8 cellular contexts compared by ENCODE assay signal in the genomic region with DNA sequence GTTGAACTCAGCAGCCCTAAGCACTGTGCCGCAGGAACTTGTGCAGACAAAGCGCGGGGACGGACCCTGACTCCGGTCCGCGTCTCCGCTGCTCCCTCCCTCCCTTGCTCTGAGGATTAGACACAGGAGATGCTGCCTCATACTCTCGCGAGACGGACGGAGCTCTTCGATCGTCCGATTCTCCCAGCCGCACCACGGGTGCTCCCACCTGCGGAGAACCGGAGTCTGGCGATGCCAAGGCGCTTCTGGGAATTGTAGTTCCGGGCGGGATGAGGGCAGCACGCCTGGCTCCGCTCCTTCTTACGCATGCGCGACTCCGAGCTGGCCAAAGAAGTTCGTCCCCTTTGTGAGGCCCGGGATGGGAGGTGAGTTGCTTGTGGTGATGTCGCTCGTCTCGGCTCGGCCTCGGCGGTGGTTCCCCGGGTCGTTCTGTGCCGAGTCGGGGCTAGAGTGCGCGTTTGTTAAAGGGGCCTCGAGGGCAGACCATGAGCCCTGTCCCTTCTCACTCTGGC. TPM values are rescaled to one million over a fixed set of nuclear protein-coding genes. Genes with fewer than 3 reads are reported as not detected.
DNase-seq lines count a peak whose midpoint lies in the region; ATAC-seq and TF ChIP-seq lines count a peak whose summit lies in the region.
"Not testable (repeated sequence)": the region's sequence is repeated elsewhere in the genome, so short reads cannot be mapped to it uniquely, and the experiment has no call there.

TSS of gene ZNF286A (plus strand) at position 340 of the 512 bp plus-strand sequence. CDS start 578 bp downstream, outside the sequence.

- TF ChIP-seq CTCF in suprapubic skin (IDR thresholded peaks at IDR 0.05), result not testable (repeated sequence)

- H3K9me3 ChIP-seq in suprapubic skin, result not testable (repeated sequence)

- H3K36me3 ChIP-seq in suprapubic skin, result not testable (repeated sequence)

- not testable (repeated sequence) for H3K27ac ChIP-seq in suprapubic skin

- not testable (repeated sequence) for H3K4me1 ChIP-seq in suprapubic skin

- ATAC-seq in HG02642 (IDR thresholded peaks at IDR 0.05; ENCODE audit: poor library complexity, unreplicated experiment), result peak; percentile 96

- peak within 1 kb of the TSS; percentile 65 for H3K4me3 ChIP-seq in suprapubic skin

- H3K36me3 Mint-ChIP-seq in activated naive CD4-positive, alpha-beta T cell treated with anti-CD3 and anti-CD28 coated beads, Interleukin-2, amount 50 U/mL, for 24 hours, result not testable (repeated sequence)

- TF ChIP-seq POLR2A in GM10847 (IDR thresholded peaks at IDR 0.05; ENCODE audit: extremely low read depth, insufficient read length), result peak; percentile 62
- not testable (repeated sequence) for TF ChIP-seq POLR2A in suprapubic skin (IDR thresholded peaks at IDR 0.05)

- not testable (repeated sequence) for TF ChIP-seq EP300 in suprapubic skin (IDR thresholded peaks at IDR 0.05)

- H3K27ac Mint-ChIP-seq in activated naive CD4-positive, alpha-beta T cell treated with anti-CD3 and anti-CD28 coated beads, Interleukin-2, amount 50 U/mL, for 24 hours, result peak within 1 kb of the TSS; percentile 97

- not testable (repeated sequence) for H3K27me3 ChIP-seq in suprapubic skin

- not testable (repeated sequence) for H3K27me3 Mint-ChIP-seq in activated naive CD4-positive, alpha-beta T cell treated with anti-CD3 and anti-CD28 coated beads, Interleukin-2, amount 50 U/mL, for 24 hours

- H3K9me3 Mint-ChIP-seq in activated naive CD4-positive, alpha-beta T cell treated with anti-CD3 and anti-CD28 coated beads, Interleukin-2, amount 50 U/mL, for 24 hours, result not testable (repeated sequence)

- peak within 1 kb of the TSS; percentile 96 for H3K4me3 Mint-ChIP-seq in activated naive CD4-positive, alpha-beta T cell treated with anti-CD3 and anti-CD28 coated beads, Interleukin-2, amount 50 U/mL, for 24 hours

- DNase-seq in NCI-H1105 (lab: John Stamatoyannopoulos, UW), result peak; percentile 100
- DNase-seq in SKM-1 (lab: John Stamatoyannopoulos, UW; ENCODE audit: unreplicated experiment), result peak; percentile 86
- DNase-seq in glomerular endothelial cell (ENCODE audit: extremely low read depth, low read depth, low spot score), result peak; percentile 77
- DNase-seq in occipital lobe (lab: John Stamatoyannopoulos, UW), result peak; percentile 95
- DNase-seq in suprapubic skin (ENCODE audit: low spot score in 2 of 2), result peak; percentile 97 to 99

- WGBS in suprapubic skin, result 0% methylated on average over 9 of the region's 44 CpGs

- H3K4me1 Mint-ChIP-seq in activated naive CD4-positive, alpha-beta T cell treated with anti-CD3 and anti-CD28 coated beads, Interleukin-2, amount 50 U/mL, for 24 hours, result not testable (repeated sequence)

RNA-seq across cellular contexts. Expression of gene ZNF286A, which starts in this region (rescaled TPM):
- total RNA-seq in glomerular endothelial cell, result 24.8 and 43.6 TPM in 2 replicates
- 118 TPM for total RNA-seq in occipital lobe
- total RNA-seq in suprapubic skin, result 10 to 100 TPM; 12.9 to 22.3 (median 19.4) TPM
